In the genomic region with DNA sequence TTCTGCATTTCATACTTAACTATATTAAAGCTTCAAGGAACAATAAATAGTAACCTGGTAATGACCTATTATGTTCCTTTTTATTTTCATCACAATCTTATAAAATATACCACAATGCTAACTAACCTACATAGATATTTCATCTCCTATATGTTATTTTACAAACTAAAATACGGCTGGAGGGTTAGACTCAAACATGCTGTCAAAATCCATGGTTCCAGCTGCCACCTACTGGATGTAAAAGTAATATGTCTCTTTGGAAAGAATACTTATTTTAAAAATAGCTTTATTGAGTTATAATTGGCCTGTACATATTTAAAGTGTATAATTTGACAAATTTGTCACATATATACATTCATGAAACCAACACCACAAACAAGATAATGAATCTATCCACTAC, we compare ENCODE assay signal across 9 cellular contexts. TPM values are rescaled to one million over a fixed set of nuclear protein-coding genes. Genes with fewer than 3 reads are reported as not detected.
DNase-seq lines count a peak whose midpoint lies in the region; ATAC-seq and TF ChIP-seq lines count a peak whose summit lies in the region.
"Had no signal": no experiment of that assay in that cellular context is flagged by ENCODE, and none has a peak within 500 bp of the region (broad histone marks: within the 10 kb centered on the region; RNA-seq: fewer than 3 reads in every experiment).

No MANE protein-coding gene starts in this region.

- H3K27ac Mint-ChIP-seq in T-helper 17 cell: no peak overlapping the region

- no peaks in the 10 kb centered on the region for H3K36me3 Mint-ChIP-seq in T-helper 17 cell (ENCODE audit: low read depth)

- H3K4me3 ChIP-seq in liver (ENCODE audit: low read depth in 1 of 3, low read length in 3 of 3): no peak overlapping the region

- H3K4me3 Mint-ChIP-seq in T-helper 17 cell: no peak overlapping the region

- H3K9me3 ChIP-seq in liver (ENCODE audit: control insufficient read depth in 4 of 4, low read length in 3 of 4): no peaks in the 10 kb centered on the region
- H3K9me3 ChIP-seq in T-helper 17 cell (ENCODE audit: control insufficient read depth, low read length, poor library complexity, severe bottlenecking): no peaks in the 10 kb centered on the region
- H3K9me3 ChIP-seq: Caco-2 had no signal

- peak; percentile 3 for DNase-seq in NCI-H2029 treated with DMSO at 0.1 percent for 48 hours (lab: John Stamatoyannopoulos, UW)
- DNase-seq in NCI-H2029 (lab: John Stamatoyannopoulos, UW): no peak
- DNase-seq in M059J (ENCODE audit: low read depth): peak; percentile 33
- peak; percentile 15 for DNase-seq in amniotic stem cell (lab: John Stamatoyannopoulos, UW)
- no peak for DNase-seq in GOT3 (lab: John Stamatoyannopoulos, UW)
- no peak for DNase-seq in T-helper 17 cell
- no peak for DNase-seq in effector CD8-positive, alpha-beta T cell (lab: John Stamatoyannopoulos, UW)

- H3K27me3 ChIP-seq in liver (ENCODE audit: control insufficient read depth in 4 of 4, insufficient read depth in 4 of 4, low read length in 3 of 4): no peaks in the 10 kb centered on the region

- H3K27me3 Mint-ChIP-seq in T-helper 17 cell: no peaks in the 10 kb centered on the region

- ATAC-seq in T-helper 17 cell: no peak

- H3K9ac ChIP-seq in liver (ENCODE audit: low read depth in 1 of 2, low read length in 2 of 2): no peak overlapping the region

- H3K4me1 ChIP-seq in liver (ENCODE audit: control insufficient read depth in 4 of 4, insufficient read depth in 4 of 4, low read length in 3 of 4): no peaks in the 10 kb centered on the region

- H3K4me1 Mint-ChIP-seq in T-helper 17 cell: peaks cover 3% of the 10 kb centered on the region

- H3K27ac ChIP-seq in liver (ENCODE audit: low read depth in 1 of 2, low read length in 2 of 2): no peak overlapping the region

- H3K36me3 ChIP-seq in liver (ENCODE audit: control insufficient read depth in 4 of 4, insufficient read depth in 3 of 4, low read depth in 1 of 4, low read length in 3 of 4): peaks cover 1 to 21% (median 10%) of the 10 kb centered on the region in 4 donors

- peak; percentile 35 for TF ChIP-seq CTCF in liver (IDR thresholded peaks at IDR 0.05; ENCODE audit: low read depth, low read length, missing input control)

- TF ChIP-seq RAD21 in liver (IDR thresholded peaks at IDR 0.05): peak; percentile 71 to 82

- 19% methylated on average over 1 of the region's 1 CpG for WGBS in liver

TF ChIP-seq in liver, 16 proteins besides CTCF, POLR2A, EP300 and RAD21:
- no peak for TF ChIP-seq HNF4A (conservative IDR thresholded peaks at IDR 0.05)
- TF ChIP-seq FOXA2 (IDR thresholded peaks at IDR 0.05): no peak
- TF ChIP-seq, protein P1, sequence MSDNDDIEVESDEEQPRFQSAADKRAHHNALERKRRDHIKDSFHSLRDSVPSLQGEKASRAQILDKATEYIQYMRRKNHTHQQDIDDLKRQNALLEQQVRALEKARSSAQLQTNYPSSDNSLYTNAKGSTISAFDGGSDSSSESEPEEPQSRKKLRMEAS (IDR thresholded peaks at IDR 0.05): no peak
- TF ChIP-seq YY1 (IDR thresholded peaks at IDR 0.05): no peak
- TF ChIP-seq FOXA1 (IDR thresholded peaks at IDR 0.05): no peak
- TF ChIP-seq, protein P2, sequence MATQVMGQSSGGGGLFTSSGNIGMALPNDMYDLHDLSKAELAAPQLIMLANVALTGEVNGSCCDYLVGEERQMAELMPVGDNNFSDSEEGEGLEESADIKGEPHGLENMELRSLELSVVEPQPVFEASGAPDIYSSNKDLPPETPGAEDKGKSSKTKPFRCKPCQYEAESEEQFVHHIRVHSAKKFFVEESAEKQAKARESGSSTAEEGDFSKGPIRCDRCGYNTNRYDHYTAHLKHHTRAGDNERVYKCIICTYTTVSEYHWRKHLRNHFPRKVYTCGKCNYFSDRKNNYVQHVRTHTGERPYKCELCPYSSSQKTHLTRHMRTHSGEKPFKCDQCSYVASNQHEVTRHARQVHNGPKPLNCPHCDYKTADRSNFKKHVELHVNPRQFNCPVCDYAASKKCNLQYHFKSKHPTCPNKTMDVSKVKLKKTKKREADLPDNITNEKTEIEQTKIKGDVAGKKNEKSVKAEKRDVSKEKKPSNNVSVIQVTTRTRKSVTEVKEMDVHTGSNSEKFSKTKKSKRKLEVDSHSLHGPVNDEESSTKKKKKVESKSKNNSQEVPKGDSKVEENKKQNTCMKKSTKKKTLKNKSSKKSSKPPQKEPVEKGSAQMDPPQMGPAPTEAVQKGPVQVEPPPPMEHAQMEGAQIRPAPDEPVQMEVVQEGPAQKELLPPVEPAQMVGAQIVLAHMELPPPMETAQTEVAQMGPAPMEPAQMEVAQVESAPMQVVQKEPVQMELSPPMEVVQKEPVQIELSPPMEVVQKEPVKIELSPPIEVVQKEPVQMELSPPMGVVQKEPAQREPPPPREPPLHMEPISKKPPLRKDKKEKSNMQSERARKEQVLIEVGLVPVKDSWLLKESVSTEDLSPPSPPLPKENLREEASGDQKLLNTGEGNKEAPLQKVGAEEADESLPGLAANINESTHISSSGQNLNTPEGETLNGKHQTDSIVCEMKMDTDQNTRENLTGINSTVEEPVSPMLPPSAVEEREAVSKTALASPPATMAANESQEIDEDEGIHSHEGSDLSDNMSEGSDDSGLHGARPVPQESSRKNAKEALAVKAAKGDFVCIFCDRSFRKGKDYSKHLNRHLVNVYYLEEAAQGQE (IDR thresholded peaks at IDR 0.05): no peak
- TF ChIP-seq NR2F2 (IDR thresholded peaks at IDR 0.05): no peak
- TF ChIP-seq, protein P3, sequence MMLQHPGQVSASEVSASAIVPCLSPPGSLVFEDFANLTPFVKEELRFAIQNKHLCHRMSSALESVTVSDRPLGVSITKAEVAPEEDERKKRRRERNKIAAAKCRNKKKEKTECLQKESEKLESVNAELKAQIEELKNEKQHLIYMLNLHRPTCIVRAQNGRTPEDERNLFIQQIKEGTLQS (IDR thresholded peaks at IDR 0.05): no peak
- no peak for TF ChIP-seq EGR1 (IDR thresholded peaks at IDR 0.05; ENCODE audit: low read depth in 2 of 2)
- TF ChIP-seq TAF1 (conservative IDR thresholded peaks at IDR 0.05): no peak
- TF ChIP-seq RXRA (IDR thresholded peaks at IDR 0.05): no peak
- TF ChIP-seq, protein P4, sequence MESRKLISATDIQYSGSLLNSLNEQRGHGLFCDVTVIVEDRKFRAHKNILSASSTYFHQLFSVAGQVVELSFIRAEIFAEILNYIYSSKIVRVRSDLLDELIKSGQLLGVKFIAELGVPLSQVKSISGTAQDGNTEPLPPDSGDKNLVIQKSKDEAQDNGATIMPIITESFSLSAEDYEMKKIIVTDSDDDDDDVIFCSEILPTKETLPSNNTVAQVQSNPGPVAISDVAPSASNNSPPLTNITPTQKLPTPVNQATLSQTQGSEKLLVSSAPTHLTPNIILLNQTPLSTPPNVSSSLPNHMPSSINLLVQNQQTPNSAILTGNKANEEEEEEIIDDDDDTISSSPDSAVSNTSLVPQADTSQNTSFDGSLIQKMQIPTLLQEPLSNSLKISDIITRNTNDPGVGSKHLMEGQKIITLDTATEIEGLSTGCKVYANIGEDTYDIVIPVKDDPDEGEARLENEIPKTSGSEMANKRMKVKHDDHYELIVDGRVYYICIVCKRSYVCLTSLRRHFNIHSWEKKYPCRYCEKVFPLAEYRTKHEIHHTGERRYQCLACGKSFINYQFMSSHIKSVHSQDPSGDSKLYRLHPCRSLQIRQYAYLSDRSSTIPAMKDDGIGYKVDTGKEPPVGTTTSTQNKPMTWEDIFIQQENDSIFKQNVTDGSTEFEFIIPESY (IDR thresholded peaks at IDR 0.05): no peak
- TF ChIP-seq HNF4G (IDR thresholded peaks at IDR 0.05): no peak
- no peak for TF ChIP-seq SP1 (IDR thresholded peaks at IDR 0.05)
- TF ChIP-seq GABPA (IDR thresholded peaks at IDR 0.05 in 1 of 2, conservative IDR thresholded peaks at IDR 0.05 in 1 of 2): no peak
- TF ChIP-seq JUND (IDR thresholded peaks at IDR 0.05): no peak

RNA-seq across cellular contexts. Expression of a gene that starts 15.0 kb away (rescaled TPM):
- total RNA-seq in M059J (2014; rRNA removed; shearing (Covaris generic)): 1.7 and 1.9 TPM in 2 replicates
- total RNA-seq in liver (10 to 100 TPM; 27.8 to 89.1 TPM), T-helper 17 cell (not detected)
- polyA plus RNA-seq in liver: 100 to 1,000 TPM; 144 to 163 TPM

RNA-seq across cellular contexts. Expression of a gene that starts 51.3 kb away (rescaled TPM):
- 194 and 205 TPM in 2 replicates for total RNA-seq in M059J (2014; rRNA removed; shearing (Covaris generic))
- total RNA-seq in liver (10 to 100 TPM; 23.6 to 54.6 TPM), T-helper 17 cell (10 to 100 TPM; 55.4 to 55.6 TPM)
- 100 to 1,000 TPM in 1 of 2 donors, 10 to 100 TPM in 1; 78.4 to 127 TPM for polyA plus RNA-seq in liver

RNA-seq across cellular contexts. Expression of a gene that starts 51.8 kb away (rescaled TPM):
- total RNA-seq in M059J (2014; rRNA removed; shearing (Covaris generic)): 33.3 and 45.9 TPM in 2 replicates
- total RNA-seq in liver (10 to 100 TPM; 19.9 to 26.6 TPM), T-helper 17 cell (10 to 100 TPM; 33.0 to 36.5 TPM)
- 10 to 100 TPM in 1 of 2 donors, 1 to 10 TPM in 1; 8.2 to 15.0 TPM for polyA plus RNA-seq in liver

Comparison
In these comparisons a context has a peak if more than half of its experiments do, and no peak if none do; other contexts are left out.
1. DNase-seq: peak in NCI-H2029 treated with DMSO at 0.1 percent for 48 hours (single experiment), M059J (single experiment) and amniotic stem cell (single experiment); none in NCI-H2029 (single experiment), GOT3 (single experiment), T-helper 17 cell (0 of 3) and effector CD8-positive, alpha-beta T cell (single experiment).